ENCODE assay signal across 16 cellular contexts in the genomic region with DNA sequence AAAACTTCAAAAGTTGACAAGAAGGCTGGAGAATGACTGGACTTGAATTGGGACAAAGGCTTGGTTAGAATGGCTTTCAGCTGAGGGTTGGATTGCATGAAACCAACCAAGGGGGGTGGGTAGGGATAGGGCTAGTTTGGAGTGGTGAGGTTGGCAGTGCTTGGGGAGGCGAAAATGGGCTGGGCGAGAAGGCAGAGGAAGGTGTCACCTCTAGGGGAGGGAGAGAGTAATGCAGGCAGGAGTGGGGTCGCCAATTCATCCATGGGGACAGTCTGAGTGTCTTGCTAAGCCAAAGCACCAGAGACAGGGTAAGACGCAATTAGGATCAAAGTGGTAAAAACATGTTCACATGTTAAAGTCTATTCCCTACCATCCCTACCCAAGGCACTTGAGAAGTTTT. TPM values are rescaled to one million over a fixed set of nuclear protein-coding genes. Genes with fewer than 3 reads are reported as not detected.
DNase-seq lines count a peak whose midpoint lies in the region; ATAC-seq, FAIRE-seq and TF ChIP-seq lines count a peak whose summit lies in the region.
"Had no signal": no experiment of that assay in that cellular context is flagged by ENCODE, and none has a peak within 500 bp of the region (broad histone marks: within the 10 kb centered on the region; RNA-seq: fewer than 3 reads in every experiment).

No MANE protein-coding gene starts in this region.

- H3K4me2 ChIP-seq in GM23248 (ENCODE audit: unreplicated experiment), result no peak overlapping the region

- H3K9me3 ChIP-seq in GM23248 (ENCODE audit: low read depth), result no peaks in the 10 kb centered on the region
- H3K9me3 ChIP-seq: left lung had no signal

- H3K27me3 Mint-ChIP-seq in WTC11 (ENCODE audit: low read depth), result peaks cover 22% of the 10 kb centered on the region

- DNase-seq in DMS53 (lab: John Stamatoyannopoulos, UW), result peak; percentile 57
- DNase-seq in DMS53 treated with DMSO at 0.1 percent for 48 hours (lab: John Stamatoyannopoulos, UW; ENCODE audit: unreplicated experiment), result no peak
- peak; percentile 54 for DNase-seq in WTC11 (ENCODE audit: low spot score)
- peak; percentile 69 for DNase-seq in islet precursor cell
- no peak for DNase-seq in stimulated activated naive CD4-positive, alpha-beta T cell treated with Interleukin-2 at 50 U/mL for 16 hours (lab: John Stamatoyannopoulos, UW)
- DNase-seq in frontal cortex (ENCODE audit: low spot score in 2 of 2), result no peak
- DNase-seq in GM23248, result no peak
- DNase-seq: 8988T; caudate nucleus; left lung; NCI-H2171; occipital lobe; stimulated activated CD4-positive, alpha-beta T cell treated with anti-CD3 and anti-CD28 coated beads, Interleukin-4, amount 100 ng/mL, for 24 hours had no signal

- H3K36me3 ChIP-seq in GM23248 (ENCODE audit: low read depth), result no peaks in the 10 kb centered on the region
- H3K36me3 ChIP-seq: left lung had no signal

- H3F3A ChIP-seq in GM23248 (ENCODE audit: insufficient read depth), result no peaks in the 10 kb centered on the region

- no peak overlapping the region for H3K4me3 ChIP-seq in GM23248
- H3K4me3 ChIP-seq: left lung had no signal

- peaks cover 40% of the 10 kb centered on the region for H3K4me1 Mint-ChIP-seq in WTC11

- H3K27me3 ChIP-seq in GM23248 (replicated peaks; ENCODE audit: insufficient read depth), result 0 out of 2 replicates have a peak, but pooled peaks cover 10% of the 10 kb centered on the region

- peak overlapping the region; percentile 29; the same call in 1 of the 2 replicates for H3K4me3 Mint-ChIP-seq in WTC11

- CTCF ChIA-PET in WTC11 (lab: Charles Lee), result interaction anchor here (0.9 to 8.0 kb wide), 8 partner anchors 8 to 96 kb away, joined by 3 to 120 read pairs (median 4); a partner anchor contains a TSS

- FAIRE-seq in frontal cortex (lab: Jason Lieb, UNC), result no peak
- FAIRE-seq: G401.6 had no signal

- peak; percentile 79 for ATAC-seq in WTC11
- ATAC-seq: left lung had no signal

- POLR2A ChIA-PET in WTC11 (lab: Charles Lee), result no interaction called here

- H3K27ac ChIP-seq in GM23248, result no peak overlapping the region
- H3K27ac ChIP-seq: left lung had no signal

- TF ChIP-seq CTCF in GM12873 (IDR thresholded peaks at IDR 0.05; ENCODE audit: insufficient read depth, low read depth, low read length, missing control alignments), result peak; percentile 60
- TF ChIP-seq CTCF in WTC11 (IDR thresholded peaks at IDR 0.05), result peak; percentile 41

- no peaks in the 10 kb centered on the region for H3K4me1 ChIP-seq in GM23248 (ENCODE audit: insufficient read depth)

- no peaks in the 10 kb centered on the region for H4K20me1 ChIP-seq in GM23248 (ENCODE audit: insufficient read depth)

- no peak overlapping the region for H3K9ac ChIP-seq in GM23248

- H2AFZ ChIP-seq in GM23248, result no peak overlapping the region

- no peaks in the 10 kb centered on the region for H3K36me3 Mint-ChIP-seq in WTC11

- no peaks in the 10 kb centered on the region for H3K9me2 ChIP-seq in GM23248 (ENCODE audit: insufficient read depth)

- H3K9me3 Mint-ChIP-seq in WTC11, result no peaks in the 10 kb centered on the region

- in situ Hi-C loops in GM23248 (cut with MboI), result no loop called here

- WGBS in GM23248 (ENCODE audit: low coverage in 1 of 2, low lambda C conversion rate in 2 of 2, missing lambda C conversion rate in 2 of 2), 2 experiments, result 68 to 80% methylated on average over 4 of the region's 4 CpGs

- no peak overlapping the region for H3K27ac Mint-ChIP-seq in WTC11
- H3K27ac Mint-ChIP-seq: IgD-negative memory B cell had no signal

- no peaks in the 10 kb centered on the region for H3K79me2 ChIP-seq in GM23248 (ENCODE audit: insufficient read depth)

TF ChIP-seq in WTC11, 78 proteins besides CTCF, POLR2A, EP300 and RAD21:
- TF ChIP-seq, protein P1, sequence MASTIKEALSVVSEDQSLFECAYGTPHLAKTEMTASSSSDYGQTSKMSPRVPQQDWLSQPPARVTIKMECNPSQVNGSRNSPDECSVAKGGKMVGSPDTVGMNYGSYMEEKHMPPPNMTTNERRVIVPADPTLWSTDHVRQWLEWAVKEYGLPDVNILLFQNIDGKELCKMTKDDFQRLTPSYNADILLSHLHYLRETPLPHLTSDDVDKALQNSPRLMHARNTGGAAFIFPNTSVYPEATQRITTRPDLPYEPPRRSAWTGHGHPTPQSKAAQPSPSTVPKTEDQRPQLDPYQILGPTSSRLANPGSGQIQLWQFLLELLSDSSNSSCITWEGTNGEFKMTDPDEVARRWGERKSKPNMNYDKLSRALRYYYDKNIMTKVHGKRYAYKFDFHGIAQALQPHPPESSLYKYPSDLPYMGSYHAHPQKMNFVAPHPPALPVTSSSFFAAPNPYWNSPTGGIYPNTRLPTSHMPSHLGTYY (CRISPR knock-in tag; IDR thresholded peaks at IDR 0.05), result no peak
TF ChIP-seq in WTC11: peak in this region for 0.

RNA-seq across cellular contexts. Expression of a gene that starts 6.2 kb away (rescaled TPM):
- total RNA-seq in WTC11 (2021) (0.17 to 0.34 TPM (median 0.27 TPM) in 3 replicates), frontal cortex (1.2 TPM)
- not detected in 2 replicates for total RNA-seq in GM23248 (2014; rRNA removed; shearing (Covaris generic))
- not detected in 2 replicates for polyA plus RNA-seq in GM23248 (2016; fragmentation: Nextera tagmentation; extraction: Ambion mirVana)
- polyA plus RNA-seq: IgD-negative memory B cell had no signal

RNA-seq across cellular contexts. Expression of a gene that starts 6.4 kb away (rescaled TPM):
- total RNA-seq in WTC11 (2021) (14.3 to 14.7 TPM (median 14.5 TPM) in 3 replicates), frontal cortex (17.5 TPM)
- 1.8 and 3.0 TPM in 2 replicates for total RNA-seq in GM23248 (2014; rRNA removed; shearing (Covaris generic))
- 0.96 and 0.99 TPM in 2 replicates for polyA plus RNA-seq in GM23248 (2016; fragmentation: Nextera tagmentation; extraction: Ambion mirVana)
- polyA plus RNA-seq: IgD-negative memory B cell had no signal

RNA-seq across cellular contexts. Expression of a gene that starts 23.1 kb away (rescaled TPM):
- total RNA-seq in WTC11 (2021) (35.5 to 37.3 TPM (median 37.2 TPM) in 3 replicates), frontal cortex (11.8 TPM)
- total RNA-seq in GM23248 (2014; rRNA removed; shearing (Covaris generic)), result 1.6 and 5.9 TPM in 2 replicates
- polyA plus RNA-seq in GM23248 (2016; fragmentation: Nextera tagmentation; extraction: Ambion mirVana), result 11.8 and 13.1 TPM in 2 replicates

RNA-seq across cellular contexts. Expression of a gene that starts 24.1 kb away (rescaled TPM):
- total RNA-seq in WTC11 (2021) (173 to 179 TPM (median 176 TPM) in 3 replicates), frontal cortex (6.9 TPM)
- 26.2 and 42.7 TPM in 2 replicates for total RNA-seq in GM23248 (2014; rRNA removed; shearing (Covaris generic))
- 29.8 and 30.8 TPM in 2 replicates for polyA plus RNA-seq in GM23248 (2016; fragmentation: Nextera tagmentation; extraction: Ambion mirVana)

Comparison
In these comparisons a context has a peak if more than half of its experiments do, and no peak if none do; other contexts are left out.
1. DNase-seq: peak in DMS53 (single experiment), WTC11 (single experiment) and islet precursor cell (single experiment); none in DMS53 treated with DMSO at 0.1 percent for 48 hours (single experiment), stimulated activated naive CD4-positive, alpha-beta T cell treated with Interleukin-2 at 50 U/mL for 16 hours (single experiment), frontal cortex (0 of 2) and GM23248 (single experiment).